ENCODE assay signal across 11 cellular contexts in the genomic region with DNA sequence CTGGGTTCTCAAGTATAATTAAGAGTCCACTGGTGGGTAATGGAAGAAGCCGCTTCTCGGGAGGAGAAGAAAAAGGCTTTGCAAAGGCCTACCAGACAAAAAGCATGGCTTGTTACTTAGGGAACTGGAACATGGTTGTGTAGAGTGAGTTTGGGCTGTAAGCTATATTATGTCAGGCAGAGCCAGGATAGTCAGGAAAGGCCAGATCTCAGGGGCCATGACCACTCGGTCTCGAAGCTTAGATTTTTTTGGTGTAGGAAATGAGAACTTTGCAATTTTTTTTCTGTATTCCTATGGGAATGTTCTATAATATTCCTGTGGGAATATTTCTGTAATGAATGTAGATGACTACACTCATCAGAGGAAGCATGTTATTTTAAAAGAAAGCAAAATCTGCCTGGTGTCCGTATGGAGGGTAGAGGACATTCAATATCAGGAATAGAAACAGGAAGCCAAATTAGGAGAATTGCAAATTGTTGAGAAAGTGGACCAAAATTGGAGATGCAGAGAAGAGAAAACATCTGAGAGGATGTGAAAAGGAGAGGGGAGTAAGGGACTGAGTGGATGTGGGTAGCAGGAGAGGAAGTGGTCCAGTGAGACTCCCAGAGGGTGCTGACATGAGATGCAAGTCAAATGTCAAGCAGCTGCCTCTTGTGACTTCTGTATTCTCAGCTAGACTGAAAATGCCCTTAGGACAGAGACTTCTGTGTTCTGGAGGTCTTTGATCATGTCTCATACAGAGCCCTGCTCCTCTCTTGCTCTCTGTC. TPM values are rescaled to one million over a fixed set of nuclear protein-coding genes. Genes with fewer than 3 reads are reported as not detected.
DNase-seq lines count a peak whose midpoint lies in the region; ATAC-seq and TF ChIP-seq lines count a peak whose summit lies in the region.
"Had no signal": no experiment of that assay in that cellular context is flagged by ENCODE, and none has a peak within 500 bp of the region (broad histone marks: within the 10 kb centered on the region; RNA-seq: fewer than 3 reads in every experiment).

No MANE protein-coding gene starts in this region.

- no peak overlapping the region for H3K4me3 ChIP-seq in CD4-positive, CD25-positive, alpha-beta regulatory T cell (ENCODE audit: low read depth, low read length)
- no peak overlapping the region for H3K4me3 ChIP-seq in NB4 (ENCODE audit: low read depth, low read length)

- peak; percentile 32 to 48 for ATAC-seq in CD4-positive, CD25-positive, alpha-beta regulatory T cell (ENCODE audit: low read depth in 2 of 2)
- peak; percentile 90 for ATAC-seq in HG02885 (IDR thresholded peaks at IDR 0.05; ENCODE audit: poor library complexity, unreplicated experiment)

- H3K36me3 Mint-ChIP-seq in CD4-positive, CD25-positive, alpha-beta regulatory T cell, result no peaks in the 10 kb centered on the region
- H3K36me3 Mint-ChIP-seq in T-helper 2 cell treated with Interferon-gamma antibody and Interleukin-4, amounts not matched to agents 5 μg/mL and 100 μg/mL, for 36 hours (ENCODE audit: low read depth), result no peaks in the 10 kb centered on the region

- peak in 1 of 3 donors; percentile 43 for DNase-seq in CD4-positive, CD25-positive, alpha-beta regulatory T cell
- DNase-seq in GM19240 (ENCODE audit: insufficient read length, low spot score), result peak; percentile 47
- DNase-seq in NB4 (ENCODE audit: low read depth), result peak; percentile 40
- no peak for DNase-seq in T-helper 2 cell treated with Interferon-gamma antibody and Interleukin-4, amounts not matched to agents 5 μg/mL and 100 μg/mL, for 36 hours (ENCODE audit: low spot score)
- DNase-seq in substantia nigra (lab: John Stamatoyannopoulos, UW), result no peak
- no peak for DNase-seq in activated naive CD4-positive, alpha-beta T cell treated with Interleukin-2 at 50 U/mL for 16 hours
- no peak for DNase-seq in central memory CD4-positive, alpha-beta T cell
- DNase-seq: AML-193, NCI-H2081 treated with DMSO at 0.1 percent for 48 hours had no signal

- H3K4me1 Mint-ChIP-seq in CD4-positive, CD25-positive, alpha-beta regulatory T cell, result peaks cover 0 to 18% (median 10%) of the 10 kb centered on the region in 4 donors
- H3K4me1 Mint-ChIP-seq in T-helper 2 cell treated with Interferon-gamma antibody and Interleukin-4, amounts not matched to agents 5 μg/mL and 100 μg/mL, for 36 hours (ENCODE audit: low read depth), result peaks cover 15% of the 10 kb centered on the region

- peaks cover 17% of the 10 kb centered on the region for H3K27me3 Mint-ChIP-seq in CD4-positive, CD25-positive, alpha-beta regulatory T cell
- peaks cover 12% of the 10 kb centered on the region for H3K27me3 Mint-ChIP-seq in T-helper 2 cell treated with Interferon-gamma antibody and Interleukin-4, amounts not matched to agents 5 μg/mL and 100 μg/mL, for 36 hours (ENCODE audit: low read depth)

- no peak for TF ChIP-seq CTCF in NB4 (IDR thresholded peaks at IDR 0.05; ENCODE audit: low read depth, low read length)

- no peak overlapping the region for H3K27ac Mint-ChIP-seq in CD4-positive, CD25-positive, alpha-beta regulatory T cell
- H3K27ac Mint-ChIP-seq in T-helper 2 cell treated with Interferon-gamma antibody and Interleukin-4, amounts not matched to agents 5 μg/mL and 100 μg/mL, for 36 hours, result no peak overlapping the region

- no peaks in the 10 kb centered on the region for H3K36me3 ChIP-seq in CD4-positive, CD25-positive, alpha-beta regulatory T cell (ENCODE audit: control insufficient read depth, insufficient read depth, low read length)

- H3K4me1 ChIP-seq in CD4-positive, CD25-positive, alpha-beta regulatory T cell (ENCODE audit: control insufficient read depth, insufficient read depth, low read length, poor library complexity, severe bottlenecking), result peaks cover 4% of the 10 kb centered on the region

- peaks cover 7% of the 10 kb centered on the region for H3K27me3 ChIP-seq in CD4-positive, CD25-positive, alpha-beta regulatory T cell (ENCODE audit: control insufficient read depth, insufficient read depth, low read length)

- peaks cover 0 to 2% (median 0%) of the 10 kb centered on the region in 7 donors for H3K9me3 Mint-ChIP-seq in CD4-positive, CD25-positive, alpha-beta regulatory T cell
- no peaks in the 10 kb centered on the region for H3K9me3 Mint-ChIP-seq in T-helper 2 cell treated with Interferon-gamma antibody and Interleukin-4, amounts not matched to agents 5 μg/mL and 100 μg/mL, for 36 hours

- H3K4me3 Mint-ChIP-seq in CD4-positive, CD25-positive, alpha-beta regulatory T cell, result no peak overlapping the region
- no peak overlapping the region for H3K4me3 Mint-ChIP-seq in T-helper 2 cell treated with Interferon-gamma antibody and Interleukin-4, amounts not matched to agents 5 μg/mL and 100 μg/mL, for 36 hours

- TF ChIP-seq POLR2A in NB4 (IDR thresholded peaks at IDR 0.05; ENCODE audit: extremely low read depth, insufficient read length), result no peak

- H3K9me3 ChIP-seq in CD4-positive, CD25-positive, alpha-beta regulatory T cell (ENCODE audit: control insufficient read depth in 2 of 2, low read length in 2 of 2), result no peaks in the 10 kb centered on the region

- no peak overlapping the region for H3K27ac ChIP-seq in CD4-positive, CD25-positive, alpha-beta regulatory T cell (ENCODE audit: insufficient read depth, low read length, poor library complexity, severe bottlenecking)
- no peak overlapping the region for H3K27ac ChIP-seq in substantia nigra (ENCODE audit: low read depth, low read length, poor library complexity, severe bottlenecking)

RNA-seq across cellular contexts. Expression of a gene that starts 45.2 kb away (rescaled TPM):
- not detected for total RNA-seq in CD4-positive, CD25-positive, alpha-beta regulatory T cell
- polyA plus RNA-seq in CD4-positive, CD25-positive, alpha-beta regulatory T cell, result not detected
- total RNA-seq: astrocyte had no signal

Comparison
In these comparisons a context has a peak if more than half of its experiments do, and no peak if none do; other contexts are left out.
1. DNase-seq: peak in GM19240 (single experiment) and NB4 (single experiment); none in T-helper 2 cell treated with Interferon-gamma antibody and Interleukin-4, amounts not matched to agents 5 μg/mL and 100 μg/mL, for 36 hours (single experiment), substantia nigra (0 of 49), activated naive CD4-positive, alpha-beta T cell treated with Interleukin-2 at 50 U/mL for 16 hours (single experiment) and central memory CD4-positive, alpha-beta T cell (single experiment).